Comparison of ENCODE assay signal across 11 cellular contexts in the genomic region with DNA sequence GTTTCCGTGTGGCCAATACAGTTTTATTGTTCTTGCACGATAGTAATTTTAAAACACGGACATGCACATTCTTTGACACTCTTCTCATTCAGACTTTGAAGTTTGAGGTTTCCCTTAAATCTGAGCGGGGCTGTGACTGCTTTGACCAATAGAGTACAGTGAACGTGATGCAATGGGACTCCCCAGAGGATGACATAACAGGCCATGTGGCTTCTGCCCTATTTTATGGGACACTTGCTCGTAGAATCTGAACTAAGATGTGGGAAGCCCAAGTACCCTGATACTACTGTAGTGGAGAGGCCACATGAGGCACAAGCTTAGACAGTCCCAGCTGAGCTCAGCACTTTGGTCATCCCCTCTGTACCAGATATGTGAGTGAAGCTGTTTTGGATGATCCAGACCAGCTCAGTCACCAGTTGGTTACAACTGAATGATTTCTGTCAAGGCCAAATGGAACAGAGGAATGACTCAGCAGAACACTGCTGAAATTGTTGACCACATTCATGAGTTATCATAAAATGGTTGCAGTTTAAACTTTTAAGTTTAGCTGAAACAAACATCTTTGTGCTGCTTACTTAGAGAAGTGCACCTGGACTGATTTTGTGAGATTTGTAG.
DNase-seq lines count a peak whose midpoint lies in the region; ATAC-seq and TF ChIP-seq lines count a peak whose summit lies in the region.
"Had no signal": no experiment of that assay in that cellular context is flagged by ENCODE, and none has a peak within 500 bp of the region (broad histone marks: within the 10 kb centered on the region; RNA-seq: fewer than 3 reads in every experiment).

No MANE protein-coding gene starts in this region.

- DNase-seq in AG04449 (ENCODE audit: low read depth, low spot score) (peak; percentile 17), epithelial cell of prostate (ENCODE audit: low read depth, low spot score) (peak; percentile 3), H7 (no peak), T-helper 9 cell (no peak), substantia nigra (lab: John Stamatoyannopoulos, UW) (no peak)
- DNase-seq: activated CD8-positive, alpha-beta T cell treated with anti-CD3 and anti-CD28 coated beads, Interleukin-2, amount 10 ng/mL, durations not matched to agents 7 days and 5 days; central memory CD4-positive, alpha-beta T cell; KG1 had no signal

- POLR2A ChIA-PET in AG04449 (lab: Yijun Ruan, JAX), result no interaction called here

- TF ChIP-seq CTCF in AG04449 (IDR thresholded peaks at IDR 0.05; ENCODE audit: insufficient read depth, low read length, missing control alignments), result no peak

- H3K27me3 ChIP-seq in H7 (ENCODE audit: control insufficient read depth, insufficient read depth, low read length), result no peaks in the 10 kb centered on the region

- H3K4me3 ChIP-seq in AG04449 (ENCODE audit: low read depth, low read length) (no peak overlapping the region), H7 (ENCODE audit: insufficient read depth, low read depth, low read length) (no peak overlapping the region)

- H3K36me3 ChIP-seq in H7 (replicated peaks; ENCODE audit: control insufficient read depth, insufficient read depth, low read length), result no peaks in the 10 kb centered on the region

- CTCF ChIA-PET in AG04449 (lab: Yijun Ruan, JAX), result interaction anchor here (1.1 kb wide), 1 partner anchor 9 kb away, joined by 4 read pairs; no protein-coding TSS in a partner anchor

- H3K27ac ChIP-seq in epithelial cell of prostate (no peak overlapping the region), substantia nigra (ENCODE audit: low read depth, low read length, poor library complexity, severe bottlenecking) (no peak overlapping the region)

- ATAC-seq in GM19468 (IDR thresholded peaks at IDR 0.05; ENCODE audit: extremely low read depth, unreplicated experiment) (peak; percentile 81), HG03558 (IDR thresholded peaks at IDR 0.05; ENCODE audit: extremely low read depth, unreplicated experiment) (peak; percentile 43), HG02885 (IDR thresholded peaks at IDR 0.05; ENCODE audit: poor library complexity, unreplicated experiment) (no peak)
- ATAC-seq: activated CD8-positive, alpha-beta T cell treated with anti-CD3 and anti-CD28 coated beads, Interleukin-2, amount 10 ng/mL, durations not matched to agents 7 days and 5 days had no signal

Comparison
In these comparisons a context has a peak if more than half of its experiments do, and no peak if none do; other contexts are left out.
1. DNase-seq: peak in AG04449 (single experiment) and epithelial cell of prostate (single experiment); none in H7 (single experiment), T-helper 9 cell (single experiment) and substantia nigra (0 of 49).